8 cellular contexts compared by ENCODE assay signal in the genomic region with DNA sequence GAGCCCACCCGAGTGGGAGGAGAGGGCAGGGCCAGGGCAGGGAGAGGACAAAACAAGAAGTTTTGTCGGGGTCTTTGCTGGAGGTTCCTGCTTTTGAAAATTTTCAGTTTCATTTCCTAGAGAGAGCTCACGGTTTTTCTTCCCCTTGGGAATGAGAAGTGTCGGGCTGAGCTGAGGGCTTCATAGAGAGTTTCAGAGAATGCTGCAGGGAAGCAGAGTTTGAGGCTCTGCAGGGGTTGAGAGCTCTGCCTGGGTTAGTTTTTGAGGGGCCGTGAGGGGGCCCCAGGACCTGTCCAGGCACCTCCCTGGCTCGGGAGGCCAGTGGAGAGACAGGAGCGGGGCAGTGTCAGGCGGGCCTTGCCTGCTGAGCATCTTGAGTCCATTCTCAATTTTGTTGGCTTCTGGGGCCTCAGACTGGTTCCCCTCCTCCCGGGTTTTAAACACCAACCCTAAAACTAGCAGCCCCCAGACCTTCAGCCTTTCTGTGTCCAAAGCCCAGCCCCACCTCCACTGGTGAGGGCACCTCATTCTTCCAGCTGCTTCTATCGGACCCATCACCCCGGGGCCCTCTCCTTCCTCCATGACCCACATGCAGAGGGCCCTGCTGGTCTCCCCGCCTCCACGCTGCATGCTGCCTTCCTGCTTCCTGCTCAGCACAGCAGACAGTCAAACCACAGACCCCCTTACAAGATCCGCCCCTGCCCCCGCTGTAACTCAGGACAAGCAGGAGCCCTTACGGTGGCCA. TPM values are rescaled to one million over a fixed set of nuclear protein-coding genes. Genes with fewer than 3 reads are reported as not detected.
DNase-seq lines count a peak whose midpoint lies in the region; ATAC-seq and TF ChIP-seq lines count a peak whose summit lies in the region.

No MANE protein-coding gene starts in this region.

- no peak overlapping the region for H2AFZ ChIP-seq in parathyroid adenoma

- H3K27ac Mint-ChIP-seq in CD4-positive, alpha-beta memory T cell: peak overlapping the region; percentile 93 to 98 (median 97)
- peak overlapping the region in 3 of 5 experiments; percentile 13 to 81 (median 55) for H3K27ac Mint-ChIP-seq in brain

- no peaks in the 10 kb centered on the region for H3K9me3 ChIP-seq in CD4-positive, alpha-beta memory T cell (ENCODE audit: control insufficient read depth in 1 of 2, low read length in 2 of 2)
- no peaks in the 10 kb centered on the region for H3K9me3 ChIP-seq in parathyroid adenoma (ENCODE audit: control insufficient read depth, low read length)

- peak overlapping the region; percentile 90 to 99 (median 96) for H3K4me3 Mint-ChIP-seq in CD4-positive, alpha-beta memory T cell
- peak overlapping the region in 3 of 5 experiments; percentile 30 to 74 (median 30) for H3K4me3 Mint-ChIP-seq in brain

- no peaks in the 10 kb centered on the region for H3K27me3 ChIP-seq in CD4-positive, alpha-beta memory T cell (ENCODE audit: insufficient read depth, low read length)
- H3K27me3 ChIP-seq in parathyroid adenoma (ENCODE audit: control insufficient read depth, insufficient read depth, low read length): no peaks in the 10 kb centered on the region

- POLR2A ChIA-PET in CD4-positive, alpha-beta memory T cell (lab: Charles Lee; ENCODE audit: partially characterized antibody): interaction anchor here (0.7 to 7.9 kb wide), 13 partner anchors 9 to 425 kb away, joined by 3 to 71 read pairs (median 5); partner anchors contain the start of genes CBX4, SGSH and SLC26A11

- peaks cover 0 to 2% (median 0%) of the 10 kb centered on the region in 8 donors for H3K9me3 Mint-ChIP-seq in CD4-positive, alpha-beta memory T cell
- H3K9me3 Mint-ChIP-seq in brain: peaks cover 0 to 3% (median 0%) of the 10 kb centered on the region in 5 experiments

- peaks cover 11 to 30% of the 10 kb centered on the region in 2 donors for H3K36me3 Mint-ChIP-seq in CD4-positive, alpha-beta memory T cell
- H3K36me3 Mint-ChIP-seq in brain: peaks cover 9% of the 10 kb centered on the region

- peak overlapping the region; percentile 9 for H3K9ac ChIP-seq in parathyroid adenoma

- TF ChIP-seq CTCF in brain (conservative IDR thresholded peaks at IDR 0.05) (no peak), parathyroid adenoma (IDR thresholded peaks at IDR 0.05) (no peak)

- CTCF ChIA-PET in CD4-positive, alpha-beta memory T cell (lab: Charles Lee; ENCODE audit: partially characterized antibody): interaction anchor here (1.4 to 5.9 kb wide), 3 partner anchors 12 to 68 kb away, joined by 3 to 28 read pairs (median 22); no protein-coding TSS in a partner anchor

- H3K4me3 ChIP-seq in CD4-positive, alpha-beta memory T cell (ENCODE audit: low read length in 2 of 2): peak overlapping the region; percentile 51 to 92
- peak overlapping the region; percentile 92 for H3K4me3 ChIP-seq in parathyroid adenoma (ENCODE audit: low read depth, low read length)

- H3K27me3 Mint-ChIP-seq in CD4-positive, alpha-beta memory T cell: no peaks in the 10 kb centered on the region
- no peaks in the 10 kb centered on the region for H3K27me3 Mint-ChIP-seq in brain

- DNase-seq in CD4-positive, alpha-beta memory T cell: peak; percentile 33 to 76 (median 50)
- DNase-seq in RPMI8226 (peak; percentile 7), middle frontal gyrus (ENCODE audit: extremely low spot score, low spot score) (no peak), NCI-H524 (lab: John Stamatoyannopoulos, UW) (no peak), NCI-H1694 treated with DMSO at 0.1 percent for 48 hours (lab: John Stamatoyannopoulos, UW) (no peak)

- peak overlapping the region; percentile 99 for H3K4me2 ChIP-seq in parathyroid adenoma (ENCODE audit: low read length)

- no peak for ATAC-seq in GM19397 (IDR thresholded peaks at IDR 0.05; ENCODE audit: unreplicated experiment)

- peaks cover 40% of the 10 kb centered on the region for H3K79me2 ChIP-seq in parathyroid adenoma

- peaks cover 72% of the 10 kb centered on the region for H3K4me1 ChIP-seq in CD4-positive, alpha-beta memory T cell (ENCODE audit: insufficient read depth, low read length)
- peaks cover 31% of the 10 kb centered on the region for H3K4me1 ChIP-seq in parathyroid adenoma

- intact Hi-C loops in CD4-positive, alpha-beta memory T cell (cut with micrococcal nuclease): no loop called here

- peaks cover 25% of the 10 kb centered on the region for H3K36me3 ChIP-seq in CD4-positive, alpha-beta memory T cell (ENCODE audit: insufficient read depth, low read length)
- H3K36me3 ChIP-seq in parathyroid adenoma (ENCODE audit: control insufficient read depth, insufficient read depth, low read length): no peaks in the 10 kb centered on the region

- peaks cover 30 to 66% (median 31%) of the 10 kb centered on the region in 4 donors for H3K4me1 Mint-ChIP-seq in CD4-positive, alpha-beta memory T cell
- peaks cover 35% of the 10 kb centered on the region for H3K4me1 Mint-ChIP-seq in brain

- H3K27ac ChIP-seq in CD4-positive, alpha-beta memory T cell (ENCODE audit: low read depth, low read length): peak overlapping the region; percentile 67
- peak overlapping the region; percentile 99 for H3K27ac ChIP-seq in parathyroid adenoma

RNA-seq across cellular contexts. Expression of gene RNF213, which starts 3.6 kb away (rescaled TPM):
- 100 to 1,000 TPM; 367 to 399 TPM for total RNA-seq in CD4-positive, alpha-beta memory T cell
- 10 to 100 TPM; 11.2 to 67.9 TPM for polyA plus RNA-seq in CD4-positive, alpha-beta memory T cell
- 23.1 TPM for polyA plus RNA-seq in brain (ENCODE audit: insufficient read depth, low read depth, low replicate concordance)

RNA-seq across cellular contexts. Expression of gene SLC26A11, which starts 44.0 kb away (rescaled TPM):
- 100 to 1,000 TPM; 121 to 126 TPM for total RNA-seq in CD4-positive, alpha-beta memory T cell
- 10 to 100 TPM in 1 of 2 donors, 1 to 10 TPM in 1; 6.3 to 10.6 TPM for polyA plus RNA-seq in CD4-positive, alpha-beta memory T cell
- polyA plus RNA-seq in brain (ENCODE audit: insufficient read depth, low read depth, low replicate concordance): 24.5 TPM

RNA-seq across cellular contexts. Expression of gene SGSH, which starts 44.1 kb away (rescaled TPM):
- total RNA-seq in CD4-positive, alpha-beta memory T cell: 100 to 1,000 TPM; 189 to 198 TPM
- 10 to 100 TPM; 37.8 to 58.6 TPM for polyA plus RNA-seq in CD4-positive, alpha-beta memory T cell
- 12.6 TPM for polyA plus RNA-seq in brain (ENCODE audit: insufficient read depth, low read depth, low replicate concordance)

Comparison
In these comparisons a context has a peak if more than half of its experiments do, and no peak if none do; other contexts are left out.
1. DNase-seq: peak in CD4-positive, alpha-beta memory T cell (5 of 5) and RPMI8226 (single experiment); none in middle frontal gyrus (single experiment), NCI-H524 (0 of 2) and NCI-H1694 treated with DMSO at 0.1 percent for 48 hours (single experiment).